In genomic region chrX:131747173-131747572, GRCh38 we compare ENCODE assay signal across 8 cellular contexts.
DNase-seq lines count a peak whose midpoint lies in the region; ATAC-seq and TF ChIP-seq lines count a peak whose summit lies in the region.

No MANE protein-coding gene starts in this region.

- peak overlapping the region; percentile 48 for H3K27ac ChIP-seq in left ventricle myocardium inferior (replicated peaks)
- H3K27ac ChIP-seq in upper lobe of right lung = no peak overlapping the region

- H3K4me1 ChIP-seq in left ventricle myocardium inferior (no peaks in the 10 kb centered on the region), upper lobe of right lung (no peaks in the 10 kb centered on the region)

- H3K9me3 ChIP-seq in left ventricle myocardium inferior (replicated peaks) (no peaks in the 10 kb centered on the region), upper lobe of right lung (no peaks in the 10 kb centered on the region)

- H3K36me3 ChIP-seq in left ventricle myocardium inferior = no peaks in the 10 kb centered on the region
- no peaks in the 10 kb centered on the region for H3K36me3 ChIP-seq in upper lobe of right lung

- ATAC-seq in upper lobe of right lung = no peak
- no peak for ATAC-seq in stimulated activated naive CD8-positive, alpha-beta T cell treated with anti-CD3 and anti-CD28 coated beads, Interleukin-15, Interleukin-2, amounts not matched to agents 100 U/mL and 50 U/mL, for 24 hours

- intact Hi-C loops in left ventricle myocardium inferior (cut with micrococcal nuclease) (no loop called here), upper lobe of right lung (cut with DNase I) (no loop called here)

- POLR2A ChIA-PET in HEK293T (lab: Yijun Ruan, JAX) = interaction anchor here (0.6 to 0.9 kb wide), 2 partner anchors 69 to 75 kb away, joined by 3 read pairs; no protein-coding TSS in a partner anchor

- peak overlapping the region; percentile 34 for H3K4me3 ChIP-seq in left ventricle myocardium inferior
- H3K4me3 ChIP-seq in upper lobe of right lung = no peak overlapping the region

- DNase-seq in DMS153 treated with DMSO at 0.1 percent for 48 hours (lab: John Stamatoyannopoulos, UW; ENCODE audit: unreplicated experiment) (peak; percentile 11), HEK293T (ENCODE audit: extremely low spot score) (no peak), RPMI7951 (ENCODE audit: low read depth) (peak; percentile 9), left ventricle myocardium inferior (no peak), upper lobe of right lung (no peak), inferior parietal cortex (ENCODE audit: extremely low spot score) (no peak), dermis blood vessel endothelial cell (no peak)
- DNase-seq in stimulated activated naive CD8-positive, alpha-beta T cell treated with anti-CD3 and anti-CD28 coated beads, Interleukin-15, Interleukin-2, amounts not matched to agents 100 U/mL and 50 U/mL, for 24 hours = no peak

- CTCF ChIA-PET in HEK293T (lab: Yijun Ruan, JAX) = interaction anchor here (0.9 to 1.0 kb wide), 2 partner anchors 16 to 66 kb away, joined by 3 to 4 read pairs; no protein-coding TSS in a partner anchor

- H3K27me3 ChIP-seq in left ventricle myocardium inferior (ENCODE audit: low read depth) (no peaks in the 10 kb centered on the region), upper lobe of right lung (no peaks in the 10 kb centered on the region)

- TF ChIP-seq CTCF in left ventricle myocardium inferior (IDR thresholded peaks at IDR 0.05; ENCODE audit: borderline replicate concordance) (no peak), upper lobe of right lung (IDR thresholded peaks at IDR 0.05) (no peak)

TF ChIP-seq in HEK293T, 16 proteins besides CTCF, POLR2A, EP300 and RAD21:
- no peak for TF ChIP-seq NFRKB (IDR thresholded peaks at IDR 0.05)
- no peak for TF ChIP-seq BHLHE40 (IDR thresholded peaks at IDR 0.05; ENCODE audit: borderline replicate concordance)
- TF ChIP-seq ZNF384 (IDR thresholded peaks at IDR 0.05) = peak; percentile 86

Comparison
In these comparisons a context has a peak if more than half of its experiments do, and no peak if none do; other contexts are left out.
1. DNase-seq: peak in DMS153 treated with DMSO at 0.1 percent for 48 hours (single experiment) and RPMI7951 (single experiment); none in HEK293T (single experiment), left ventricle myocardium inferior (single experiment), upper lobe of right lung (single experiment), stimulated activated naive CD8-positive, alpha-beta T cell treated with anti-CD3 and anti-CD28 coated beads, Interleukin-15, Interleukin-2, amounts not matched to agents 100 U/mL and 50 U/mL, for 24 hours (single experiment), inferior parietal cortex (single experiment) and dermis blood vessel endothelial cell (single experiment).